ENCODE assay signal across 20 cellular contexts in genomic region chr4:176034936-176035335, GRCh38. TPM values are rescaled to one million over a fixed set of nuclear protein-coding genes. Genes with fewer than 3 reads are reported as not detected.
"Had no signal": no experiment of that assay in that cellular context is flagged by ENCODE, and none has a peak within 500 bp of the region (broad histone marks: within the 10 kb centered on the region; RNA-seq: fewer than 3 reads in every experiment).

No MANE protein-coding gene starts in this region.

- ATAC-seq: gastrocnemius medialis; naive thymus-derived CD8-positive, alpha-beta T cell; sciatic nerve; stimulated activated memory B cell treated with anti-CD40 and anti-IgM and Interleukin-4, amounts not matched to agents 10 μg/mL and 1 μg/mL and 100 μg/mL, for 72 hours; stimulated activated naive CD8-positive, alpha-beta T cell treated with anti-CD3 and anti-CD28 coated beads, Interleukin-15, amount 100 ng/mL, for 72 hours had no signal

- H3K27me3 ChIP-seq: breast epithelium, gastrocnemius medialis, hepatocyte, ovary, uterus had no signal

- H3K27ac ChIP-seq: breast epithelium, gastrocnemius medialis, hepatocyte, ovary, uterus, VCaP had no signal

- H3K4me2 ChIP-seq: hepatocyte had no signal

- H3K36me3 ChIP-seq: breast epithelium, gastrocnemius medialis, ovary, uterus had no signal

- H3K4me1 ChIP-seq: breast epithelium, gastrocnemius medialis, uterus had no signal

- H3K9me3 ChIP-seq: breast epithelium, gastrocnemius medialis, ovary, uterus had no signal

- H2AFZ ChIP-seq: hepatocyte had no signal

- H3K79me2 ChIP-seq: hepatocyte had no signal

- DNase-seq: activated CD4-positive, alpha-beta memory T cell treated with anti-CD3 and anti-CD28 coated beads for 36 hours; activated CD4-positive, alpha-beta T cell treated with anti-CD3 and anti-CD28 coated beads for 48 hours; activated CD8-positive, alpha-beta memory T cell treated with anti-CD3 and anti-CD28 coated beads, Interleukin-2, amount 50 U/mL, for 4 hours; activated effector memory CD4-positive, alpha-beta T cell treated with anti-CD3 and anti-CD28 coated beads, Interleukin-2, amount 50 U/mL, for 16 hours; activated naive CD8-positive, alpha-beta T cell treated with anti-CD3 and anti-CD28 coated beads for 36 hours; activated T-cell treated with anti-CD3 and anti-CD28 coated beads, Interleukin-2, amount 50 U/mL, for 1 hour; central memory CD4-positive, alpha-beta T cell; gastrocnemius medialis; immature natural killer cell; ovary; stimulated activated CD4-positive, alpha-beta T cell treated with anti-CD3 and anti-CD28 coated beads, Interleukin-4, amount 100 ng/mL, for 4 hours; stimulated activated CD8-positive, alpha-beta memory T cell treated with anti-CD3 and anti-CD28 coated beads, Interleukin-4, amount 100 ng/mL, for 48 hours; stimulated activated naive CD8-positive, alpha-beta T cell treated with anti-CD3 and anti-CD28 coated beads, Interleukin-15, amount 100 ng/mL, for 72 hours had no signal

- H3K4me3 ChIP-seq: breast epithelium, gastrocnemius medialis, hepatocyte, ovary, uterus had no signal

RNA-seq across cellular contexts. Expression of gene WDR17, which starts 30.7 kb away (rescaled TPM):
- polyA plus RNA-seq: immature natural killer cell had no signal
